In the genomic region with DNA sequence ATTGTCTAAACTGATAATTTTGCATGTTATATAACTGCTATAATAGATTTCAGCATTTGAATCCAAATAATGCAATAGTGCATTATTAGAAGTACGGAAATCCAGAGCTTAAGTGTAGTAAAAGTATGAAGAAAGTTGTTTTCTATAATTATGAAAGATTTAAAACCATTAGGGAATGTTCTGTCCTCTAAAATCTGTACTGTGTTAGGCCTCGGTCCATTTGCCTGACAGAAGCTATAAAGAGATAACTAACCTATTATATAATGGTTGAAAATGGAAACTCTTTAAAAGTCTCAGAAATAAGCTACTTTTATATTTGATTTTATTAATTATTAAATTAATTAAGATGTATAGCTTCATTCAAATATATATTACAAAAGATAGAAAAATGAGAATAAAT, we compare ENCODE assay signal across 23 cellular contexts.
"Had no signal": no experiment of that assay in that cellular context is flagged by ENCODE, and none has a peak within 500 bp of the region (broad histone marks: within the 10 kb centered on the region; RNA-seq: fewer than 3 reads in every experiment).

No MANE protein-coding gene starts in this region.

- ATAC-seq: left cardiac atrium; mucosa of descending colon; naive thymus-derived CD4-positive, alpha-beta T cell; right lobe of liver; stimulated activated naive CD8-positive, alpha-beta T cell treated with anti-CD3 and anti-CD28 coated beads, Interleukin-15, amount 100 ng/mL, for 72 hours had no signal

- H3K9me3 ChIP-seq: esophagus squamous epithelium, left lung, mucosa of descending colon, ovary, right lobe of liver, suprapubic skin had no signal

- H3K36me3 ChIP-seq: esophagus squamous epithelium, left lung, neural progenitor cell, ovary, right lobe of liver, suprapubic skin had no signal

- H3K4me3 ChIP-seq: coronary artery, esophagus squamous epithelium, left lung, mucosa of descending colon, neural progenitor cell, ovary, right lobe of liver, suprapubic skin had no signal

- H3K27me3 ChIP-seq: esophagus squamous epithelium, left lung, neural progenitor cell, ovary, right lobe of liver, suprapubic skin had no signal

- H3K27ac ChIP-seq: coronary artery, esophagus squamous epithelium, left lung, neural progenitor cell, ovary, right lobe of liver, suprapubic skin had no signal

- DNase-seq: dermis blood vessel endothelial cell; effector memory CD4-positive, alpha-beta T cell; erythroblast; esophagus squamous epithelium; foreskin melanocyte; left cardiac atrium; left lung; mesenchymal stem cell; mucosa of descending colon; naive thymus-derived CD4-positive, alpha-beta T cell; ovary; right lobe of liver; small intestine; stimulated activated CD4-positive, alpha-beta T cell treated with anti-CD3 and anti-CD28 coated beads, Interleukin-12 subunit alpha, Interleukin-12 subunit beta, amount 100 ng/mL, for 4 hours; stimulated activated CD4-positive, alpha-beta T cell treated with anti-CD3 and anti-CD28 coated beads, Interleukin-1b, Interleukin-23, amount 100 ng/mL, for 48 hours; stimulated activated CD4-positive, alpha-beta T cell treated with anti-CD3 and anti-CD28 coated beads, Interleukin-4, amount 100 ng/mL, for 1 hour; stimulated activated CD8-positive, alpha-beta memory T cell treated with anti-CD3 and anti-CD28 coated beads, Interleukin-4, amount 100 ng/mL, for 48 hours; stimulated activated naive CD4-positive, alpha-beta T cell; stimulated activated naive CD8-positive, alpha-beta T cell treated with anti-CD3 and anti-CD28 coated beads, Interleukin-15, amount 100 ng/mL, for 72 hours; trophoblast cell had no signal

- H3K4me1 ChIP-seq: esophagus squamous epithelium, left lung, right lobe of liver, suprapubic skin had no signal

- H3K4me2 ChIP-seq: neural progenitor cell had no signal

- FAIRE-seq: small intestine had no signal
